19 cellular contexts compared by ENCODE assay signal in the genomic region with DNA sequence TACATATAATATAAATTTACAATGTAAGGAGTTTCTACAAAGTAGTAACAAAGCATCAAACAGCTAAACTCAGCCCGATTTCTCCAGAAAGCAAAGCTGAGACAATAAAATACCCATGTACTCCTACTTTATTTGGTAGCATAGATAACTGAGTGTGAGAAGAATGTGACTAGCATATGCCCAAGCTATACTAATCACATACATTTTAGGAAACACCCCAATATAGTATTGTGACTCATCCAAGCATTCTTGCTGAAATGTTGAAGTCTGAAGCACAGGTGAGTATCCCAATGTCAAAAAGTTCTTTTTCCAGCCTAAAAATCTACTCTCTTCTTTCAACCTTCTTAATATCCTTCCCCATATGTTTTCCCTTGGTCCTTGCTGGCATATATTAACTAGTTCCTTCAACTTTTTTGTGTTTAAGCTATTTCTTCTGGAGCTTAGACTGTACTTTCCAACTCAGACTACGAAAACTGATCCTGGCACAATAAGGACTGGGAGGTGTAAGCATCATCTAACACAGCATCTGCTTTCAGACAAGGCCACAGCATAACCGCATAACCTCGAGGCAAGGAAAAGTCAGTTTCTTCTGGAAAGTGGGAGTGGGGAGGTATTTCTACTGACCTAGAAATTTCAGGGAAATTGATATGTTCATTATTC.
"Had no signal": no experiment of that assay in that cellular context is flagged by ENCODE, and none has a peak within 500 bp of the region (broad histone marks: within the 10 kb centered on the region; RNA-seq: fewer than 3 reads in every experiment).

No MANE protein-coding gene starts in this region.

- H3K27ac Mint-ChIP-seq: activated naive CD4-positive, alpha-beta T cell treated with anti-CD3 and anti-CD28 coated beads for 36 hours; brain; dendritic cell treated with granulocyte-macrophage colony-stimulating factor and Interleukin-4, amounts not matched to agents 40 ng/mL and 50 ng/mL, for 4 days; naive thymus-derived CD8-positive, alpha-beta T cell had no signal

- H3K36me3 ChIP-seq: left lung, prostate gland, spleen, stomach, suprapubic skin, tibial nerve, WERI-Rb-1 had no signal

- H3K27me3 ChIP-seq: left lung, spleen, stomach, suprapubic skin, tibial nerve had no signal

- H3K9me3 Mint-ChIP-seq: activated naive CD4-positive, alpha-beta T cell treated with anti-CD3 and anti-CD28 coated beads for 36 hours; dendritic cell treated with granulocyte-macrophage colony-stimulating factor and Interleukin-4, amounts not matched to agents 40 ng/mL and 50 ng/mL, for 4 days had no signal

- H3K4me3 Mint-ChIP-seq: activated naive CD4-positive, alpha-beta T cell treated with anti-CD3 and anti-CD28 coated beads for 36 hours; brain; dendritic cell treated with granulocyte-macrophage colony-stimulating factor and Interleukin-4, amounts not matched to agents 40 ng/mL and 50 ng/mL, for 4 days; naive thymus-derived CD8-positive, alpha-beta T cell had no signal

- H3K27me3 Mint-ChIP-seq: brain; dendritic cell treated with granulocyte-macrophage colony-stimulating factor and Interleukin-4, amounts not matched to agents 40 ng/mL and 50 ng/mL, for 4 days; naive thymus-derived CD8-positive, alpha-beta T cell had no signal

- DNase-seq: activated CD4-positive, alpha-beta T cell treated with anti-CD3 and anti-CD28 coated beads, Interleukin-2, amount 50 U/mL, for 48 hours; activated CD4-positive, CD25-positive, alpha-beta regulatory T cell treated with anti-CD3 and anti-CD28 coated beads, Interleukin-2, amount 50 U/mL, for 72 hours; activated naive CD4-positive, alpha-beta T cell treated with anti-CD3 and anti-CD28 coated beads for 36 hours; aorta; effector CD4-positive, alpha-beta T cell; left lung; spleen; stimulated activated CD4-positive, alpha-beta T cell treated with anti-CD3 and anti-CD28 coated beads, Interleukin-4, amount 100 ng/mL, for 24 hours; stomach; SW 1271; WERI-Rb-1 had no signal

- ATAC-seq: left lung had no signal

- H3K9me3 ChIP-seq: left lung, prostate gland, stomach, suprapubic skin, tibial nerve had no signal

- H3K27ac ChIP-seq: left lung, prostate gland, SK-N-MC, spleen, stomach, suprapubic skin, tibial nerve, WERI-Rb-1 had no signal

- H3K36me3 Mint-ChIP-seq: brain; naive thymus-derived CD8-positive, alpha-beta T cell had no signal

- H3K4me3 ChIP-seq: left lung, lung, prostate gland, SK-N-MC, spleen, stomach, suprapubic skin, tibial nerve had no signal

- H3K4me1 Mint-ChIP-seq: brain; naive thymus-derived CD8-positive, alpha-beta T cell had no signal

- H3K4me1 ChIP-seq: left lung, prostate gland, spleen, stomach, suprapubic skin, tibial nerve had no signal
